ENCODE assay signal across 1 cellular context in the genomic region with DNA sequence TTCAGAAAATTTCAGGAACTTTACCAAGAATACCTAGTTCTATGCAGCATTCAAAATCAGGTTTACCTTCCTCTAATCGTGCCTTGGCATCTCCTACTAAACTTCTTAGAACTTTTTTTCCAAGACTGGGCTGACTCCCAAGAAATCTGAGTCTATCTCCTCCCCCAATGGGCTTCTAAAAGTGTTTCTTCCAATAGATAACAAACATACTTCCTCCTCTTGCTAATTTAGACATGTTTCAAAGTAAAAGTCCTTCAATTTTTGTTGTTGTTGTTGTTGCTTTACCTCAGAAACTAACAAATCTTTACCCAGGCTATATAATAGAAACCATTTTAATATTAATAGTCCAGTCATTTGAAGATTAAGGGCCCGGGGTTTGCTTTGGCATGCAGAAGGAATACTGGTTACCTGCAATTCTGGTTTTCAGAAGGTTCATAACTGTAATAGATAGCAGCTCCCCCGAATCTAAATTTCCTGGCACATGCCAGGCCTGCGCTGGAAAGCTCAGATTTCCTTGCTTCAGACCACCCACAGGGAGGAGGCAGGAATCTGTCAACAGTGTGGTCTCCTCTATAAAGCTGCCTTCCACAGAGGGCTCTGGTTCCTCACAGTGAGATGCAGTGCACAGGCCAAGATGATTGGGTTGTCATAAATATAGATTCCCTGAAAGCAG.
TF ChIP-seq lines count a peak whose summit lies in the region.

No MANE protein-coding gene starts in this region.

TF ChIP-seq in GM23338, 12 proteins besides CTCF, POLR2A, EP300 and RAD21 (continued from another document):
- TF ChIP-seq NANOG (IDR thresholded peaks at IDR 0.05; ENCODE audit: borderline replicate concordance): no peak
- TF ChIP-seq, protein P1, sequence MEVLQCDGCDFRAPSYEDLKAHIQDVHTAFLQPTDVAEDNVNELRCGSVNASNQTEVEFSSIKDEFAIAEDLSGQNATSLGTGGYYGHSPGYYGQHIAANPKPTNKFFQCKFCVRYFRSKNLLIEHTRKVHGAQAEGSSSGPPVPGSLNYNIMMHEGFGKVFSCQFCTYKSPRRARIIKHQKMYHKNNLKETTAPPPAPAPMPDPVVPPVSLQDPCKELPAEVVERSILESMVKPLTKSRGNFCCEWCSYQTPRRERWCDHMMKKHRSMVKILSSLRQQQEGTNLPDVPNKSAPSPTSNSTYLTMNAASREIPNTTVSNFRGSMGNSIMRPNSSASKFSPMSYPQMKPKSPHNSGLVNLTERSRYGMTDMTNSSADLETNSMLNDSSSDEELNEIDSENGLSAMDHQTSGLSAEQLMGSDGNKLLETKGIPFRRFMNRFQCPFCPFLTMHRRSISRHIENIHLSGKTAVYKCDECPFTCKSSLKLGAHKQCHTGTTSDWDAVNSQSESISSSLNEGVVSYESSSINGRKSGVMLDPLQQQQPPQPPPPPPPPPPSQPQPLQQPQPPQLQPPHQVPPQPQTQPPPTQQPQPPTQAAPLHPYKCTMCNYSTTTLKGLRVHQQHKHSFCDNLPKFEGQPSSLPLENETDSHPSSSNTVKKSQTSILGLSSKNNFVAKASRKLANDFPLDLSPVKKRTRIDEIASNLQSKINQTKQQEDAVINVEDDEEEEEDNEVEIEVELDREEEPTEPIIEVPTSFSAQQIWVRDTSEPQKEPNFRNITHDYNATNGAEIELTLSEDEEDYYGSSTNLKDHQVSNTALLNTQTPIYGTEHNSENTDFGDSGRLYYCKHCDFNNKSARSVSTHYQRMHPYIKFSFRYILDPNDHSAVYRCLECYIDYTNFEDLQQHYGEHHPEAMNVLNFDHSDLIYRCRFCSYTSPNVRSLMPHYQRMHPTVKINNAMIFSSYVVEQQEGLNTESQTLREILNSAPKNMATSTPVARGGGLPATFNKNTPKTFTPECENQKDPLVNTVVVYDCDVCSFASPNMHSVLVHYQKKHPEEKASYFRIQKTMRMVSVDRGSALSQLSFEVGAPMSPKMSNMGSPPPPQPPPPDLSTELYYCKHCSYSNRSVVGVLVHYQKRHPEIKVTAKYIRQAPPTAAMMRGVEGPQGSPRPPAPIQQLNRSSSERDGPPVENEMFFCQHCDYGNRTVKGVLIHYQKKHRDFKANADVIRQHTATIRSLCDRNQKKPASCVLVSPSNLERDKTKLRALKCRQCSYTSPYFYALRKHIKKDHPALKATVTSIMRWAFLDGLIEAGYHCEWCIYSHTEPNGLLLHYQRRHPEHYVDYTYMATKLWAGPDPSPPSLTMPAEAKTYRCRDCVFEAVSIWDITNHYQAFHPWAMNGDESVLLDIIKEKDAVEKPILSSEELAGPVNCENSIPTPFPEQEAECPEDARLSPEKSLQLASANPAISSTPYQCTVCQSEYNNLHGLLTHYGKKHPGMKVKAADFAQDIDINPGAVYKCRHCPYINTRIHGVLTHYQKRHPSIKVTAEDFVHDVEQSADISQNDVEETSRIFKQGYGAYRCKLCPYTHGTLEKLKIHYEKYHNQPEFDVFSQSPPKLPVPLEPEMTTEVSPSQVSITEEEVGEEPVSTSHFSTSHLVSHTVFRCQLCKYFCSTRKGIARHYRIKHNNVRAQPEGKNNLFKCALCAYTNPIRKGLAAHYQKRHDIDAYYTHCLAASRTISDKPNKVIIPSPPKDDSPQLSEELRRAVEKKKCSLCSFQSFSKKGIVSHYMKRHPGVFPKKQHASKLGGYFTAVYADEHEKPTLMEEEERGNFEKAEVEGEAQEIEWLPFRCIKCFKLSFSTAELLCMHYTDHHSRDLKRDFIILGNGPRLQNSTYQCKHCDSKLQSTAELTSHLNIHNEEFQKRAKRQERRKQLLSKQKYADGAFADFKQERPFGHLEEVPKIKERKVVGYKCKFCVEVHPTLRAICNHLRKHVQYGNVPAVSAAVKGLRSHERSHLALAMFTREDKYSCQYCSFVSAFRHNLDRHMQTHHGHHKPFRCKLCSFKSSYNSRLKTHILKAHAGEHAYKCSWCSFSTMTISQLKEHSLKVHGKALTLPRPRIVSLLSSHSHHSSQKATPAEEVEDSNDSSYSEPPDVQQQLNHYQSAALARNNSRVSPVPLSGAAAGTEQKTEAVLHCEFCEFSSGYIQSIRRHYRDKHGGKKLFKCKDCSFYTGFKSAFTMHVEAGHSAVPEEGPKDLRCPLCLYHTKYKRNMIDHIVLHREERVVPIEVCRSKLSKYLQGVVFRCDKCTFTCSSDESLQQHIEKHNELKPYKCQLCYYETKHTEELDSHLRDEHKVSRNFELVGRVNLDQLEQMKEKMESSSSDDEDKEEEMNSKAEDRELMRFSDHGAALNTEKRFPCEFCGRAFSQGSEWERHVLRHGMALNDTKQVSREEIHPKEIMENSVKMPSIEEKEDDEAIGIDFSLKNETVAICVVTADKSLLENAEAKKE (CRISPR knock-in tag; IDR thresholded peaks at IDR 0.05): no peak
TF ChIP-seq in GM23338: peak in this region for 0.
